ENCODE assay signal across 22 cellular contexts in genomic region chr10:122992031-122992585, GRCh38.
"Had no signal": no experiment of that assay in that cellular context is flagged by ENCODE, and none has a peak within 500 bp of the region (broad histone marks: within the 10 kb centered on the region; RNA-seq: fewer than 3 reads in every experiment).

No MANE protein-coding gene starts in this region.

- H3K9me3 ChIP-seq: left lung, stomach, thyroid gland had no signal

- H3K4me3 Mint-ChIP-seq: activated CD4-positive, alpha-beta memory T cell treated with anti-CD3 and anti-CD28 coated beads for 36 hours; activated CD4-positive, alpha-beta T cell treated with anti-CD3 and anti-CD28 coated beads for 36 hours; endodermal cell; T-helper 2 cell treated with Interferon-gamma antibody and Interleukin-4, amounts not matched to agents 5 μg/mL and 100 μg/mL, for 36 hours had no signal

- ATAC-seq: activated CD4-positive, alpha-beta T cell treated with anti-CD3 and anti-CD28 coated beads for 36 hours; foreskin keratinocyte; left lung; right cardiac atrium had no signal

- FAIRE-seq: TTC549, urothelium cell line had no signal

- H3K27ac Mint-ChIP-seq: activated CD4-positive, alpha-beta memory T cell treated with anti-CD3 and anti-CD28 coated beads for 36 hours; activated CD4-positive, alpha-beta T cell treated with anti-CD3 and anti-CD28 coated beads for 36 hours; endodermal cell; progenitor cell of endocrine pancreas; T-helper 2 cell treated with Interferon-gamma antibody and Interleukin-4, amounts not matched to agents 5 μg/mL and 100 μg/mL, for 36 hours had no signal

- H3K27me3 ChIP-seq: foreskin keratinocyte, left lung, stomach, thyroid gland had no signal

- H3K27me3 Mint-ChIP-seq: activated CD4-positive, alpha-beta memory T cell treated with anti-CD3 and anti-CD28 coated beads for 36 hours; activated CD4-positive, alpha-beta T cell treated with anti-CD3 and anti-CD28 coated beads for 36 hours; progenitor cell of endocrine pancreas had no signal

- H3K4me1 Mint-ChIP-seq: endodermal cell had no signal

- H3K4me1 ChIP-seq: foreskin keratinocyte, left lung, stomach, thyroid gland had no signal

- H3K4me3 ChIP-seq: left lung, SK-N-MC, skin epidermis, stomach, thyroid gland had no signal

- H3K27ac ChIP-seq: epithelial cell of prostate, foreskin keratinocyte, left lung, SK-N-MC, skin epidermis, stomach, thyroid gland had no signal

- DNase-seq: activated CD4-positive, alpha-beta memory T cell treated with anti-CD3 and anti-CD28 coated beads for 36 hours; activated CD4-positive, alpha-beta T cell treated with anti-CD3 and anti-CD28 coated beads for 36 hours; activated effector memory CD4-positive, alpha-beta T cell treated with anti-CD3 and anti-CD28 coated beads, Interleukin-2, amount 50 U/mL, for 16 hours; activated naive CD4-positive, alpha-beta T cell treated with anti-CD3 and anti-CD28 coated beads, Interleukin-2, amount 50 U/mL, for 16 hours; activated T-cell treated with anti-CD3 and anti-CD28 coated beads, Interleukin-2, amount 50 U/mL, for 1 hour; endodermal cell; foreskin keratinocyte; kidney; left lung; mammary epithelial cell; right cardiac atrium; stimulated activated CD4-positive, alpha-beta T cell treated with anti-CD3 and anti-CD28 coated beads, Interleukin-15, amount 100 ng/mL, for 24 hours; stimulated activated CD4-positive, alpha-beta T cell treated with anti-CD3 and anti-CD28 coated beads, Interleukin-2, amount 100 ng/mL, for 48 hours; stomach; thyroid gland had no signal

- H3K9me3 Mint-ChIP-seq: activated CD4-positive, alpha-beta memory T cell treated with anti-CD3 and anti-CD28 coated beads for 36 hours; endodermal cell; T-helper 2 cell treated with Interferon-gamma antibody and Interleukin-4, amounts not matched to agents 5 μg/mL and 100 μg/mL, for 36 hours had no signal
